Comparison of ENCODE assay signal across 15 cellular contexts in the genomic region with DNA sequence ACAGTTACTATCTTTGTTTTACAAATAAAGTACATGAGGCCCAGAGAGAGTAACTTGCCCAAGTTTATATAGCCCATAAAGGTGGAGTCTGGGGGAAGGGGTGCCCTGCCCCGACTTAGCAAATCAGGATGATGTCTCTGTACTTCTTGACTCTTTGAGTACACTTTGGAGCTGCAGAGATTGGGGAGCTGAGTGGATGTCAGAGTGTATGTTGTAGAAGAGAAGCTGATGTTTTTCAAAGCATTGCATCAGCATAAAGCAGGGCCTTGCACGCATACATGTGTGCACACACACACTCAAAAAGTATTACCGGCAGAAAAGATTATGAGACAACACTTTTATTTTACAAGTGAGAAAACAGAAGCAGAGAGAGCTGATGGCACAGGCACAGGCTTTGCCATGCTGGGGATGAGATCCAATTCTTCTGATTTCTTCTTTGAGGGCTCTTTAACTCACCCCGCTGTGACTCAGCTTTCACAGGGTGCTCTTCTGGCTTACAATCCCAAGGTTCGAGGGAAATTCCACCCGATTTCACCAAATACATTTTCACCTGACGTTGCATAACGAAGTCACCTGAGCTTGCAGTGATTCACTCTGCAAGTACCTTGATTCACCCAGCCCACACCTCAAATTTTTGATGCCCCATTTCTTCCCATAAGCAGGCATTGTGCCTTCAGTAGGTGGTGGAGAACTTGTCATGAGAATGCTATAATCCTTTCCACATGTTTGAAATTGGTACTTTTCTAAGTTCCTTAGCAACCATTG.
DNase-seq lines count a peak whose midpoint lies in the region; ATAC-seq and TF ChIP-seq lines count a peak whose summit lies in the region.
"Had no signal": no experiment of that assay in that cellular context is flagged by ENCODE, and none has a peak within 500 bp of the region (broad histone marks: within the 10 kb centered on the region; RNA-seq: fewer than 3 reads in every experiment).

No MANE protein-coding gene starts in this region.

- H3K9ac ChIP-seq in smooth muscle cell (ENCODE audit: low read depth) = peak overlapping the region; percentile 88

- peaks cover 32% of the 10 kb centered on the region for H3F3A ChIP-seq in smooth muscle cell (ENCODE audit: low read depth)

- H2AFZ ChIP-seq in smooth muscle cell (ENCODE audit: low read depth) = no peak overlapping the region

- H3K27me3 ChIP-seq in foreskin keratinocyte (no peaks in the 10 kb centered on the region), smooth muscle cell (ENCODE audit: low read depth) (no peaks in the 10 kb centered on the region)
- H3K27me3 ChIP-seq: cardiac muscle cell, stomach had no signal

- peak overlapping the region; percentile 5 for H3K27ac ChIP-seq in angular gyrus (ENCODE audit: low read depth, low read length)
- H3K27ac ChIP-seq in foreskin keratinocyte = peak overlapping the region; percentile 90
- H3K27ac ChIP-seq in smooth muscle cell (ENCODE audit: low read depth) = peak overlapping the region; percentile 95
- H3K27ac ChIP-seq: cardiac muscle cell, stomach had no signal

- no peaks in the 10 kb centered on the region for H4K20me1 ChIP-seq in smooth muscle cell (ENCODE audit: low read depth)

- peak; percentile 18 for DNase-seq in HK-2 (ENCODE audit: unreplicated experiment)
- DNase-seq in foreskin keratinocyte = peak; percentile 98 to 99
- no peak for DNase-seq in smooth muscle cell (lab: John Stamatoyannopoulos, UW; ENCODE audit: unreplicated experiment)
- DNase-seq in activated CD8-positive, alpha-beta memory T cell treated with anti-CD3 and anti-CD28 coated beads, Interleukin-2, amount 50 U/mL, for 48 hours = no peak
- DNase-seq in germinal center (ENCODE audit: low spot score) = no peak
- DNase-seq: activated CD8-positive, alpha-beta T cell treated with anti-CD3 and anti-CD28 coated beads, Interleukin-2, amount 10 ng/mL, durations not matched to agents 7 days and 5 days; CD8-positive, alpha-beta memory T cell; NCI-H187 treated with DMSO at 0.1 percent for 48 hours; NCI-H748 treated with DMSO at 0.1 percent for 48 hours; retina; SHP77; stomach had no signal

- H3K36me3 ChIP-seq in smooth muscle cell (ENCODE audit: low read depth) = no peaks in the 10 kb centered on the region
- H3K36me3 ChIP-seq: cardiac muscle cell, stomach had no signal

- H3K79me2 ChIP-seq in smooth muscle cell (ENCODE audit: low read depth) = no peaks in the 10 kb centered on the region

- 77% methylated on average over 8 of the region's 8 CpGs for WGBS in smooth muscle cell (ENCODE audit: low lambda C conversion rate)

- peak overlapping the region; percentile 1 for H3K4me2 ChIP-seq in smooth muscle cell

- TF ChIP-seq CTCF in foreskin keratinocyte (conservative IDR thresholded peaks at IDR 0.05) (no peak), smooth muscle cell (IDR thresholded peaks at IDR 0.05; ENCODE audit: borderline replicate concordance, insufficient read depth, poor library complexity, severe bottlenecking) (no peak)

- H3K4me1 ChIP-seq in foreskin keratinocyte (peaks cover 29% of the 10 kb centered on the region), smooth muscle cell (ENCODE audit: low read depth) (peaks cover 6% of the 10 kb centered on the region)
- H3K4me1 ChIP-seq: stomach had no signal

- ATAC-seq in foreskin keratinocyte (peak; percentile 78), GM18505 (IDR thresholded peaks at IDR 0.05; ENCODE audit: unreplicated experiment) (no peak)
- ATAC-seq: activated CD8-positive, alpha-beta T cell treated with anti-CD3 and anti-CD28 coated beads, Interleukin-2, amount 10 ng/mL, durations not matched to agents 7 days and 5 days had no signal

- no peak overlapping the region for H3K4me3 ChIP-seq in smooth muscle cell
- H3K4me3 ChIP-seq: cardiac muscle cell, stomach had no signal

- no peak for TF ChIP-seq POLR2A in GM18505 (IDR thresholded peaks at IDR 0.05; ENCODE audit: borderline replicate concordance, extremely low read depth, insufficient read depth, insufficient read length)

- H3K9me3 ChIP-seq in smooth muscle cell (replicated peaks; ENCODE audit: low read depth) = no peaks in the 10 kb centered on the region
- H3K9me3 ChIP-seq: stomach had no signal

Comparison
In these comparisons a context has a peak if more than half of its experiments do, and no peak if none do; other contexts are left out.
1. DNase-seq: peak in HK-2 (single experiment) and foreskin keratinocyte (2 of 2); none in smooth muscle cell (single experiment), activated CD8-positive, alpha-beta memory T cell treated with anti-CD3 and anti-CD28 coated beads, Interleukin-2, amount 50 U/mL, for 48 hours (single experiment) and germinal center (single experiment).
2. H3K27ac ChIP-seq: peak in every context shown above with its lines; median percentile 95 in smooth muscle cell; 90 in foreskin keratinocyte; 5 in angular gyrus.